ENCODE assay signal across 1 cellular context in the genomic region with DNA sequence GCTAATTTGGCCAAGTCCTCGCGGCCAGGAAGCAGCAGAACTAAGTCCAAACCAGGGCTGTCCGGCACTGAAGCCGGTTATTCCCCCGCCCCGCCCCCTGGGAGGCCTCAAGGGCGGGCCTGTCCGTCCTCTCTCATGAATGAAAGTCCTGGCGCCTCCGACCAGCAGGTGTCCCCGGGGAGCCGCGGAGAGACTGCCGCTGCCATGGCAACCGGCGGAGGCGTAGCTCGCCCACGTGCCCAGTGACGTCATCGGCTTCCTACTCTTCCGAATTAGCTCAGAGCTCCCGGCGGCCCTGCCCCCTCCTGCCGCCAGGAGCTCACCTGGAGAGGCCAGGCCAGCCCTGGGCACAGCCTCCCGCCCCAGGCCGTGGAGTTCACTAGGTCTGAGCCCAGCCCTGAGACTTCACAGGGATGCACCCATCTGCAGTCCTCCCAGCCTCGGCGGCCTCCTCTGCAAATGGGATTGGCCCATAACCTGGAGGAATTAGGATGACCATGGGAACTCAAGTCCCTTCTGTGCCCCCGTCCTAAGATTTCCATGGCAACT.
TF ChIP-seq lines count a peak whose summit lies in the region.

No MANE protein-coding gene starts in this region.

TF ChIP-seq in liver, 16 proteins besides CTCF, POLR2A, EP300 and RAD21 (continued from another document):
- TF ChIP-seq, protein P1, sequence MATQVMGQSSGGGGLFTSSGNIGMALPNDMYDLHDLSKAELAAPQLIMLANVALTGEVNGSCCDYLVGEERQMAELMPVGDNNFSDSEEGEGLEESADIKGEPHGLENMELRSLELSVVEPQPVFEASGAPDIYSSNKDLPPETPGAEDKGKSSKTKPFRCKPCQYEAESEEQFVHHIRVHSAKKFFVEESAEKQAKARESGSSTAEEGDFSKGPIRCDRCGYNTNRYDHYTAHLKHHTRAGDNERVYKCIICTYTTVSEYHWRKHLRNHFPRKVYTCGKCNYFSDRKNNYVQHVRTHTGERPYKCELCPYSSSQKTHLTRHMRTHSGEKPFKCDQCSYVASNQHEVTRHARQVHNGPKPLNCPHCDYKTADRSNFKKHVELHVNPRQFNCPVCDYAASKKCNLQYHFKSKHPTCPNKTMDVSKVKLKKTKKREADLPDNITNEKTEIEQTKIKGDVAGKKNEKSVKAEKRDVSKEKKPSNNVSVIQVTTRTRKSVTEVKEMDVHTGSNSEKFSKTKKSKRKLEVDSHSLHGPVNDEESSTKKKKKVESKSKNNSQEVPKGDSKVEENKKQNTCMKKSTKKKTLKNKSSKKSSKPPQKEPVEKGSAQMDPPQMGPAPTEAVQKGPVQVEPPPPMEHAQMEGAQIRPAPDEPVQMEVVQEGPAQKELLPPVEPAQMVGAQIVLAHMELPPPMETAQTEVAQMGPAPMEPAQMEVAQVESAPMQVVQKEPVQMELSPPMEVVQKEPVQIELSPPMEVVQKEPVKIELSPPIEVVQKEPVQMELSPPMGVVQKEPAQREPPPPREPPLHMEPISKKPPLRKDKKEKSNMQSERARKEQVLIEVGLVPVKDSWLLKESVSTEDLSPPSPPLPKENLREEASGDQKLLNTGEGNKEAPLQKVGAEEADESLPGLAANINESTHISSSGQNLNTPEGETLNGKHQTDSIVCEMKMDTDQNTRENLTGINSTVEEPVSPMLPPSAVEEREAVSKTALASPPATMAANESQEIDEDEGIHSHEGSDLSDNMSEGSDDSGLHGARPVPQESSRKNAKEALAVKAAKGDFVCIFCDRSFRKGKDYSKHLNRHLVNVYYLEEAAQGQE (IDR thresholded peaks at IDR 0.05) = peak; percentile 81
- peak; percentile 16 for TF ChIP-seq NR2F2 (IDR thresholded peaks at IDR 0.05)
- no peak for TF ChIP-seq FOXA2 (IDR thresholded peaks at IDR 0.05)
- TF ChIP-seq, protein P2, sequence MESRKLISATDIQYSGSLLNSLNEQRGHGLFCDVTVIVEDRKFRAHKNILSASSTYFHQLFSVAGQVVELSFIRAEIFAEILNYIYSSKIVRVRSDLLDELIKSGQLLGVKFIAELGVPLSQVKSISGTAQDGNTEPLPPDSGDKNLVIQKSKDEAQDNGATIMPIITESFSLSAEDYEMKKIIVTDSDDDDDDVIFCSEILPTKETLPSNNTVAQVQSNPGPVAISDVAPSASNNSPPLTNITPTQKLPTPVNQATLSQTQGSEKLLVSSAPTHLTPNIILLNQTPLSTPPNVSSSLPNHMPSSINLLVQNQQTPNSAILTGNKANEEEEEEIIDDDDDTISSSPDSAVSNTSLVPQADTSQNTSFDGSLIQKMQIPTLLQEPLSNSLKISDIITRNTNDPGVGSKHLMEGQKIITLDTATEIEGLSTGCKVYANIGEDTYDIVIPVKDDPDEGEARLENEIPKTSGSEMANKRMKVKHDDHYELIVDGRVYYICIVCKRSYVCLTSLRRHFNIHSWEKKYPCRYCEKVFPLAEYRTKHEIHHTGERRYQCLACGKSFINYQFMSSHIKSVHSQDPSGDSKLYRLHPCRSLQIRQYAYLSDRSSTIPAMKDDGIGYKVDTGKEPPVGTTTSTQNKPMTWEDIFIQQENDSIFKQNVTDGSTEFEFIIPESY (IDR thresholded peaks at IDR 0.05) = no peak
- no peak for TF ChIP-seq FOXA1 (IDR thresholded peaks at IDR 0.05)
- TF ChIP-seq, protein P3, sequence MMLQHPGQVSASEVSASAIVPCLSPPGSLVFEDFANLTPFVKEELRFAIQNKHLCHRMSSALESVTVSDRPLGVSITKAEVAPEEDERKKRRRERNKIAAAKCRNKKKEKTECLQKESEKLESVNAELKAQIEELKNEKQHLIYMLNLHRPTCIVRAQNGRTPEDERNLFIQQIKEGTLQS (IDR thresholded peaks at IDR 0.05) = no peak
